Comparison of ENCODE assay signal across 22 cellular contexts in genomic region chr18:48304906-48305693, GRCh38.
"Had no signal": no experiment of that assay in that cellular context is flagged by ENCODE, and none has a peak within 500 bp of the region (broad histone marks: within the 10 kb centered on the region; RNA-seq: fewer than 3 reads in every experiment).

No MANE protein-coding gene starts in this region.

- DNase-seq: activated CD4-positive, alpha-beta T cell treated with anti-CD3 and anti-CD28 coated beads, Interleukin-2, amount 10 ng/mL, durations not matched to agents 24 days and 14 days; activated CD8-positive, alpha-beta memory T cell treated with anti-CD3 and anti-CD28 coated beads, Interleukin-2, amount 10 ng/mL, durations not matched to agents 7 days and 5 days; activated CD8-positive, alpha-beta T cell treated with anti-CD3 and anti-CD28 coated beads for 36 hours; activated T-cell treated with anti-CD3 and anti-CD28 coated beads for 4 hours; aorta; brain microvascular endothelial cell; central memory CD4-positive, alpha-beta T cell; esophagus squamous epithelium; gastrocnemius medialis; hippocampal formation; left ventricle myocardium inferior; naive thymus-derived CD8-positive, alpha-beta T cell; ovary; small intestine; stimulated activated CD4-positive, alpha-beta T cell treated with anti-CD3 and anti-CD28 coated beads, Interleukin-2, amount 100 ng/mL, for 24 hours; testis; trophoblast cell; uterus had no signal

- ATAC-seq: activated CD4-positive, CD25-positive, alpha-beta regulatory T cell treated with anti-CD3 and anti-CD28 coated beads, Interleukin-2, amount 50 U/mL, for 24 hours; activated CD8-positive, alpha-beta memory T cell treated with anti-CD3 and anti-CD28 coated beads, Interleukin-2, amount 10 ng/mL, durations not matched to agents 7 days and 5 days; activated CD8-positive, alpha-beta T cell treated with anti-CD3 and anti-CD28 coated beads for 36 hours; activated naive CD4-positive, alpha-beta T cell treated with anti-CD3 and anti-CD28 coated beads, Interleukin-2, amount 50 U/mL, for 72 hours; gastrocnemius medialis; naive thymus-derived CD8-positive, alpha-beta T cell; right lobe of liver; stimulated activated effector memory CD8-positive, alpha-beta T cell treated with anti-CD3 and anti-CD28 coated beads, Interleukin-12 subunit alpha, Interleukin-12 subunit beta, amount 100 ng/mL, for 72 hours had no signal
